ENCODE assay signal across 10 cellular contexts in the genomic region with DNA sequence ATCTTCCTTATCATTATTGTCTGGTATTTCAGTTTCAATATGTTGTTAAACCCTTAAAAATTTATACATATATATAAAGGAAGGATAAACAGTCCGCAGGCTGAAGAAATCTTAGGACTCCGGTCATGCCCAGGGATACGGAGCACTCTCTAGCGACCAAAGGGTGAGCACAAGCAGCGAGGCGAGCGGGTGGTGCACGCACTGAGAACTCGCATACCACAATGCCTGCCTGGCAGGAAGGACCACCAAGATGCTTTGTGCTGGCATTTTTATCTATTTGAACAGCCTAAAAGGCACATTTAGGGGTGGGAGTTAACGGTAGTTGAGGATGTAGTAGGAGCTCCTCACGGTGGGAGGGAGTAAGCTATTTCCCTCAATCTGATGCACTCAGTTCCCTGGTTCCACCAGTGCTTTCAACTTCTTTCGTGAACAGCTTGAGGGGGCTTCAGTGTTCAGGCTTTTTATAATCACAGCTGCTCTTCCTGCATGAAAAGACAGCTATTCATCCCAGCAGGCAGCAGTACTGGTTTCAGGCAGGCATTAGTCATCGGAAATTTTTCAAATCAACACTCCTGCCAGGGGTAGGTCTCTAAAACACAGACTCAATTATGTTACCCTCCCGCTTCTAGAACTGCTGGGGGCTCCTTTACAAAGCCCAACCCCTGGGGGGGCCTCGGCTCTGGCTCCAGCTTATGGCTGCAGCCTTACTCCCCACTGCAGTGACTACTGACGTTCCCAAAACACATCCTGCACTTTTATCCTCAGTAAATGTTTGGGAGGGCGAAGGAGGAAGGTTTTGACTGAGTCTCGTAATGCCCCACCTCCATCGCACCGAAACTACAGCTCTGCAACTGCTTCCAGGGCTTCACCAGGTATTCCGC. TPM values are rescaled to one million over a fixed set of nuclear protein-coding genes. Genes with fewer than 3 reads are reported as not detected.
A peak's percentile ranks its signal among the peaks of the same experiment; 100 is the strongest.
DNase-seq lines count a peak whose midpoint lies in the region; ATAC-seq, FAIRE-seq and TF ChIP-seq lines count a peak whose summit lies in the region.
"Had no signal": no experiment of that assay in that cellular context is flagged by ENCODE, and none has a peak within 500 bp of the region (broad histone marks: within the 10 kb centered on the region; RNA-seq: fewer than 3 reads in every experiment).

No MANE protein-coding gene starts in this region.

- WGBS in IMR-90 (ENCODE audit: extremely low coverage in 2 of 2, insufficient read length in 1 of 2), 2 experiments, result 28% methylated on average over 2 of the region's 21 CpGs; no CpG with 5 or more reads in 1 of the 2 experiments
- WGBS in hepatocyte (ENCODE audit: low lambda C conversion rate, missing lambda C conversion rate), result 80% methylated on average over 21 of the region's 21 CpGs

- CTCF ChIA-PET in IMR-90 (lab: Yijun Ruan, JAX), result interaction anchor here (0.6 kb wide), 2 partner anchors 13 to 16 kb away, joined by 3 to 4 read pairs; no protein-coding TSS in a partner anchor

- H3K18ac ChIP-seq in IMR-90 (ENCODE audit: low read depth, low read length), result peak overlapping the region; percentile 20; the same call in 1 of the 2 replicates

- H3K9me3 ChIP-seq in IMR-90 (ENCODE audit: control insufficient read depth, insufficient read depth, low read length) (no peaks in the 10 kb centered on the region), hepatocyte (ENCODE audit: low read depth) (no peaks in the 10 kb centered on the region), HAP-1 (no peaks in the 10 kb centered on the region)

- in situ Hi-C loops in IMR-90 (cut with MboI; ENCODE audit: low sequenced_read_pairs) (no loop called here), HAP-1 (cut with MboI; ENCODE audit: low sequenced_read_pairs) (no loop called here)

- peak overlapping the region; percentile 75 for H2AK9ac ChIP-seq in IMR-90 (replicated peaks; ENCODE audit: low read depth, low read length, poor library complexity)

- no peak for TF ChIP-seq CTCF in IMR-90 (conservative IDR thresholded peaks at IDR 0.05; ENCODE audit: low read depth, low read length)
- no peak for TF ChIP-seq CTCF in hepatocyte (IDR thresholded peaks at IDR 0.05; ENCODE audit: poor library complexity)
- no peak for TF ChIP-seq CTCF in D721Med (IDR thresholded peaks at IDR 0.05; ENCODE audit: insufficient read depth, missing control alignments)

- FAIRE-seq in D721Med (lab: Jason Lieb, UNC), result no peak

- peak overlapping the region; percentile 33 for H2BK120ac ChIP-seq in IMR-90 (ENCODE audit: low read depth, low read length)

- BruUV-seq in IMR-90 (replicated peaks; lab: Mats Ljungman, UMichigan), result no TSS peak

- peak; percentile 76 for DNase-seq in IMR-90
- peak in 50 of 58 donors; percentile 15 to 84 (median 46) for DNase-seq in anterior cingulate cortex (lab: John Stamatoyannopoulos, UW)
- DNase-seq in hepatocyte (ENCODE audit: low spot score), result no peak
- DNase-seq in smooth muscle cell of the brain vasculature (ENCODE audit: low read depth, low spot score), result peak; percentile 81
- DNase-seq in 8988T, result no peak
- DNase-seq in stimulated activated CD4-positive, alpha-beta T cell treated with anti-CD3 and anti-CD28 coated beads, Interleukin-4, amount 100 ng/mL, for 24 hours, result no peak
- DNase-seq in HAP-1 (ENCODE audit: low spot score in 2 of 2), result no peak
- no peak for DNase-seq in D721Med (ENCODE audit: insufficient read length, low spot score)
- DNase-seq: H7 had no signal

- H3K4me1 ChIP-seq in IMR-90 (ENCODE audit: control insufficient read depth, insufficient read depth, low read length), result peaks cover 35% of the 10 kb centered on the region
- peaks cover 31% of the 10 kb centered on the region for H3K4me1 ChIP-seq in hepatocyte (ENCODE audit: insufficient read depth)
- H3K4me1 ChIP-seq in HAP-1, result peaks cover 9% of the 10 kb centered on the region

- H3K14ac ChIP-seq in IMR-90 (replicated peaks; ENCODE audit: low read depth, low read length), result peak overlapping the region; percentile 76

- H3K27me3 ChIP-seq in IMR-90 (ENCODE audit: control insufficient read depth, insufficient read depth, low read length), result no peaks in the 10 kb centered on the region
- H3K27me3 ChIP-seq in hepatocyte, result no peaks in the 10 kb centered on the region
- H3K27me3 ChIP-seq in HAP-1 (ENCODE audit: low read depth), result no peaks in the 10 kb centered on the region

- H2BK5ac ChIP-seq in IMR-90 (ENCODE audit: low read depth, low read length, poor library complexity, severe bottlenecking), result peak overlapping the region; percentile 66

- ATAC-seq in IMR-90 (ENCODE audit: low read depth), result peak; percentile 69

- no peak overlapping the region for H3K4me3 ChIP-seq in IMR-90 (ENCODE audit: insufficient read depth, low read depth, low read length)
- no peak overlapping the region for H3K4me3 ChIP-seq in hepatocyte
- H3K4me3 ChIP-seq in HAP-1, result no peak overlapping the region

- H3K79me1 ChIP-seq in IMR-90 (ENCODE audit: low read depth in 1 of 2, low read length in 2 of 2), result peaks cover 25 to 79% of the 10 kb centered on the region in 2 experiments; a peak in 3 of 4 replicates

- peak overlapping the region; percentile 95 for H2AK5ac ChIP-seq in IMR-90 (ENCODE audit: low read depth, low read length)

- no peaks in the 10 kb centered on the region for H3K9me2 ChIP-seq in hepatocyte (replicated peaks; ENCODE audit: insufficient read depth)

- intact Hi-C loops in IMR-90 (cut with micrococcal nuclease), result no loop called here

- POLR2A ChIA-PET in IMR-90 (lab: Charles Lee; ENCODE audit: unreplicated experiment), result interaction anchor here (0.6 kb wide), 1 partner anchor 33 kb away, joined by 3 read pairs; no protein-coding TSS in a partner anchor

- H2AFZ ChIP-seq in IMR-90 (replicated peaks; ENCODE audit: low read length, poor library complexity), result peak overlapping the region; percentile 58
- H2AFZ ChIP-seq in hepatocyte, result no peak overlapping the region

- peak overlapping the region; percentile 64; the same call in 1 of the 2 replicates for H3K56ac ChIP-seq in IMR-90 (ENCODE audit: extremely low read depth, insufficient read depth, low read length)

- peaks cover 100% of the 10 kb centered on the region for H3K79me2 ChIP-seq in hepatocyte

- H4K8ac ChIP-seq in IMR-90 (ENCODE audit: low read depth in 2 of 2, low read length in 2 of 2), result peak overlapping the region in 1 of 2 experiments; percentile 71; a peak in 2 of 4 replicates

- peaks cover 64% of the 10 kb centered on the region for H4K20me1 ChIP-seq in IMR-90 (ENCODE audit: insufficient read depth, low read length)
- peaks cover 92% of the 10 kb centered on the region for H4K20me1 ChIP-seq in hepatocyte (ENCODE audit: insufficient read depth, poor library complexity, severe bottlenecking)

- peak overlapping the region; percentile 16; the same call in 1 of the 2 replicates for H2BK20ac ChIP-seq in IMR-90 (ENCODE audit: low read depth, low read length)

- H2BK15ac ChIP-seq in IMR-90 (ENCODE audit: low read depth, low read length), result no peak overlapping the region; the same call in 2 of the 3 replicates

- dilution Hi-C loops in IMR-90 (cut with HindIII; ENCODE audit: low sequenced_read_pairs, unreplicated experiment), result no loop called here

- peak overlapping the region; percentile 35 for H4K91ac ChIP-seq in IMR-90 (ENCODE audit: insufficient read depth, low read depth, low read length)

- H3K4me2 ChIP-seq in IMR-90 (ENCODE audit: low read depth, low read length) (peak overlapping the region; percentile 76), hepatocyte (peak overlapping the region; percentile 50)

- H3K27ac ChIP-seq in IMR-90 (ENCODE audit: insufficient read depth, low read length) (peak overlapping the region; percentile 72), hepatocyte (peak overlapping the region; percentile 52)

- peak overlapping the region; percentile 86 for H3K4ac ChIP-seq in IMR-90 (ENCODE audit: low read depth, low read length)

- peaks cover 28% of the 10 kb centered on the region for H3K9me1 ChIP-seq in IMR-90 (ENCODE audit: insufficient read depth, low read length)

- TF ChIP-seq RAD21 in IMR-90 (IDR thresholded peaks at IDR 0.05; ENCODE audit: low read length), result no peak

- no peak overlapping the region; the same call in 1 of the 2 replicates for H4K5ac ChIP-seq in IMR-90 (ENCODE audit: low read depth, low read length)

- H3K23ac ChIP-seq in IMR-90 (ENCODE audit: low read depth, low read length), result peak overlapping the region; percentile 96

- TF ChIP-seq POLR2A in IMR-90 (IDR thresholded peaks at IDR 0.05; ENCODE audit: low read depth, low read length), result no peak

- H3K36me3 ChIP-seq in IMR-90 (ENCODE audit: control insufficient read depth, insufficient read depth, low read length) (peaks cover 10% of the 10 kb centered on the region), hepatocyte (replicated peaks; ENCODE audit: insufficient read depth, low read depth) (no peaks in the 10 kb centered on the region), HAP-1 (replicated peaks) (peaks cover 54% of the 10 kb centered on the region)

- H3K9ac ChIP-seq in IMR-90 (ENCODE audit: low read depth, low read length), result peak overlapping the region; percentile 29

TF ChIP-seq in IMR-90, 13 proteins besides CTCF, POLR2A, EP300 and RAD21:
- TF ChIP-seq FOS (IDR thresholded peaks at IDR 0.05; ENCODE audit: low read depth, low read length) (peak; percentile 48; the same call in 1 of the 2 replicates), BHLHE40 (IDR thresholded peaks at IDR 0.05; ENCODE audit: low read depth, low read length) (no peak)

RNA-seq across cellular contexts. Expression of a gene that starts 6.0 kb away (rescaled TPM):
- total RNA-seq in IMR-90 (2012; rRNA removed), result 28.1 and 33.9 TPM in 2 replicates
- 43.6 and 45.4 TPM in 2 replicates for polyA plus RNA-seq in IMR-90 (2012; rRNA removed)
- polyA plus RNA-seq in IMR-90 (2012; cell fraction: cytosol; rRNA removed), result 23.9 and 40.0 TPM in 2 replicates
- 29.6 and 46.7 TPM in 2 replicates for polyA plus RNA-seq in IMR-90 (2012; cell fraction: nucleus; rRNA removed; ENCODE audit: low replicate concordance)
- 31.4 and 39.2 TPM in 2 replicates for total RNA-seq in hepatocyte
- polyA plus RNA-seq in hepatocyte, result 39.4 and 40.3 TPM in 2 replicates

RNA-seq across cellular contexts. Expression of a gene that starts 31.7 kb away (rescaled TPM):
- total RNA-seq in IMR-90 (2012; rRNA removed), result 0.18 TPM in 1 of 2 replicates, not detected in the other
- not detected in 2 replicates for polyA plus RNA-seq in IMR-90 (2012; rRNA removed)
- polyA plus RNA-seq in IMR-90 (2012; cell fraction: cytosol; rRNA removed), result not detected in 2 replicates
- 0.10 TPM in 1 of 2 replicates, not detected in the other for polyA plus RNA-seq in IMR-90 (2012; cell fraction: nucleus; rRNA removed; ENCODE audit: low replicate concordance)
- total RNA-seq in hepatocyte, result 0.33 TPM in 1 of 2 replicates, not detected in the other
- 0.60 TPM in 1 of 2 replicates, not detected in the other for polyA plus RNA-seq in hepatocyte

RNA-seq across cellular contexts. Expression of a gene that starts 40.5 kb away (rescaled TPM):
- total RNA-seq in IMR-90 (2012; rRNA removed), result 37.5 and 44.1 TPM in 2 replicates
- polyA plus RNA-seq in IMR-90 (2012; rRNA removed), result 362 and 405 TPM in 2 replicates
- polyA plus RNA-seq in IMR-90 (2012; cell fraction: cytosol; rRNA removed), result 217 and 450 TPM in 2 replicates
- 98.1 and 215 TPM in 2 replicates for polyA plus RNA-seq in IMR-90 (2012; cell fraction: nucleus; rRNA removed; ENCODE audit: low replicate concordance)
- total RNA-seq in hepatocyte, result 119 and 136 TPM in 2 replicates
- 407 and 438 TPM in 2 replicates for polyA plus RNA-seq in hepatocyte

RNA-seq across cellular contexts. Expression of a gene that starts 55.0 kb away (rescaled TPM):
- total RNA-seq in IMR-90 (2012; rRNA removed), result 3.9 and 5.0 TPM in 2 replicates
- 4.5 and 5.6 TPM in 2 replicates for polyA plus RNA-seq in IMR-90 (2012; rRNA removed)
- 2.5 and 4.1 TPM in 2 replicates for polyA plus RNA-seq in IMR-90 (2012; cell fraction: cytosol; rRNA removed)
- polyA plus RNA-seq in IMR-90 (2012; cell fraction: nucleus; rRNA removed; ENCODE audit: low replicate concordance), result 5.6 and 7.3 TPM in 2 replicates
- total RNA-seq in hepatocyte, result 1.3 and 4.1 TPM in 2 replicates
- 2.7 and 3.3 TPM in 2 replicates for polyA plus RNA-seq in hepatocyte
- total RNA-seq: natural killer cell treated with Interleukin-12 subunit alpha and Interleukin-12 subunit beta and Interleukin-15 and Interleukin-18, amount 100 ng/mL, for 72 hours had no signal

Comparison
In these comparisons a context has a peak if more than half of its experiments do, and no peak if none do; other contexts are left out.
1. DNase-seq: peak in IMR-90 (single experiment), anterior cingulate cortex (50 of 58) and smooth muscle cell of the brain vasculature (single experiment); none in hepatocyte (single experiment), 8988T (single experiment), stimulated activated CD4-positive, alpha-beta T cell treated with anti-CD3 and anti-CD28 coated beads, Interleukin-4, amount 100 ng/mL, for 24 hours (single experiment), HAP-1 (0 of 2) and D721Med (single experiment).